Comparison of ENCODE assay signal across 8 cellular contexts in genomic region chr1:163321311-163322305, GRCh38. TPM values are rescaled to one million over a fixed set of nuclear protein-coding genes. Genes with fewer than 3 reads are reported as not detected.
DNase-seq lines count a peak whose midpoint lies in the region; ATAC-seq and TF ChIP-seq lines count a peak whose summit lies in the region.

Gene NUF2 (plus strand): TSS chr1:163321954. CDS start chr1:163326052, 4,098 bp downstream.

- intact Hi-C loops in spleen (cut with DNase I; ENCODE audit: low total_unique reads), result no loop called here

- peak within 1 kb of the TSS; percentile 70 to 84 (median 76) for H3K27ac ChIP-seq in spleen

- peaks cover 5 to 26% (median 21%) of the 10 kb centered on the region in 6 donors for H3K4me1 ChIP-seq in spleen

- no peaks in the 10 kb centered on the region for H3K27me3 ChIP-seq in spleen (replicated peaks in 1 of 7)

- DNase-seq in AG08396 (ENCODE audit: low spot score) (peak; percentile 97), NCI-H345 treated with DMSO at 0.1 percent for 48 hours (lab: John Stamatoyannopoulos, UW; ENCODE audit: unreplicated experiment) (peak; percentile 93), inferior parietal cortex (ENCODE audit: extremely low spot score) (peak; percentile 97), spleen (peak; percentile 99)
- peak; percentile 91 to 97 (median 92) for DNase-seq in activated CD4-positive, CD25-positive, alpha-beta regulatory T cell (lab: John Stamatoyannopoulos, UW)
- DNase-seq in central memory CD4-positive, alpha-beta T cell, result peak; percentile 94

- WGBS in spleen, 5 donors, result 0 to 1% (median 1%) methylated on average over 40 to 58 of the region's 58 CpGs

- ATAC-seq in GM19023 (IDR thresholded peaks at IDR 0.05; ENCODE audit: unreplicated experiment) (peak; percentile 99), HG03280 (IDR thresholded peaks at IDR 0.05; ENCODE audit: unreplicated experiment) (peak; percentile 98)

- H3K9me3 ChIP-seq in spleen, result no peaks in the 10 kb centered on the region

- TF ChIP-seq CTCF in spleen (IDR thresholded peaks at IDR 0.05 in 8 of 11, conservative IDR thresholded peaks at IDR 0.05 in 3 of 11), result peak in 2 of 11 experiments; percentile 19 to 23

- TF ChIP-seq POLR2A in spleen (IDR thresholded peaks at IDR 0.05), result no peak

- peaks cover 0 to 27% (median 2%) of the 10 kb centered on the region in 6 donors for H3K36me3 ChIP-seq in spleen

- peak within 1 kb of the TSS; percentile 61 to 82 (median 75) for H3K4me3 ChIP-seq in spleen

RNA-seq across cellular contexts. Expression of gene NUF2, which starts in this region (rescaled TPM):
- 1 to 10 TPM; 2.4 to 6.0 (median 4.9) TPM for total RNA-seq in spleen
- 1 to 10 TPM; 3.3 to 8.2 (median 3.7) TPM for polyA plus RNA-seq in spleen

Comparison
In these comparisons a context has a peak if more than half of its experiments do, and no peak if none do; other contexts are left out.
1. Peak in every context shown above with its lines: DNase-seq, ATAC-seq, H3K4me3 ChIP-seq and H3K27ac ChIP-seq.